In genomic region chr1:17540255-17541001, GRCh38 we compare ENCODE assay signal across 8 cellular contexts. TPM values are rescaled to one million over a fixed set of nuclear protein-coding genes. Genes with fewer than 3 reads are reported as not detected.
A peak's percentile ranks its signal among the peaks of the same experiment; 100 is the strongest.
DNase-seq lines count a peak whose midpoint lies in the region; ATAC-seq, FAIRE-seq and TF ChIP-seq lines count a peak whose summit lies in the region.

No MANE protein-coding gene starts in this region.

- H3K27me3 ChIP-seq in MG63 (no peaks in the 10 kb centered on the region), HepG2 (ENCODE audit: control insufficient read depth in 1 of 2, insufficient read depth in 2 of 2, low read length in 2 of 2) (peaks cover 1 to 15% of the 10 kb centered on the region in 2 experiments; a peak in 2 of 5 replicates), tibial artery (no peaks in the 10 kb centered on the region)

- ATAC-seq in HepG2 (peak; percentile 14; the same call in 1 of the 3 replicates), GM21717 (IDR thresholded peaks at IDR 0.05; ENCODE audit: unreplicated experiment) (no peak)

- in situ Hi-C loops in ACHN (cut with HindIII; ENCODE audit: low pct_ligation_motif_present, low pct_unique_long_range_greater_than_20kb, low sequenced_read_pairs), result no loop called here
- in situ Hi-C loops in HepG2 (cut with HindIII; ENCODE audit: extremely low pct_ligation_motif_present, low pct_unique_long_range_greater_than_20kb), result no loop called here

- no peak for TF ChIP-seq RAD21 in HepG2 (CRISPR knock-in tag; IDR thresholded peaks at IDR 0.05)

- no TSS peak for BruUV-seq in HepG2 (replicated peaks; lab: Mats Ljungman, UMichigan)

- H3K9me3 ChIP-seq in MG63 (no peaks in the 10 kb centered on the region), HepG2 (ENCODE audit: low read length) (no peaks in the 10 kb centered on the region), tibial artery (no peaks in the 10 kb centered on the region)

- H3K4me2 ChIP-seq in HepG2 (ENCODE audit: low read depth, low read length), result peak overlapping the region; percentile 98

- peak overlapping the region; percentile 83 for H3K9ac ChIP-seq in HepG2 (ENCODE audit: insufficient read depth, low read depth, low read length)

- POLR2A ChIA-PET in HepG2 (lab: Yijun Ruan, JAX), result interaction anchor here (0.9 to 2.8 kb wide), 4 partner anchors 12 to 51 kb away, joined by 3 to 9 read pairs (median 5); no protein-coding TSS in a partner anchor

- TF ChIP-seq EP300 in HepG2 (IDR thresholded peaks at IDR 0.05; ENCODE audit: low read depth in 2 of 2, low read length in 2 of 2) (no peak), HepG2 (CRISPR knock-in tag; IDR thresholded peaks at IDR 0.05; ENCODE audit: borderline replicate concordance) (no peak)

- 5% methylated on average over 6 of the region's 26 CpGs for WGBS in HepG2 (ENCODE audit: low lambda C conversion rate)

- peaks cover 3% of the 10 kb centered on the region for H3K79me2 ChIP-seq in HepG2 (ENCODE audit: insufficient read depth, low read length)

- H3K27ac ChIP-seq in HepG2 (ENCODE audit: extremely low read length, insufficient read depth, low read length), result no peak overlapping the region
- peak overlapping the region; percentile 100 for H3K27ac ChIP-seq in tibial artery

- H3K36me3 ChIP-seq in MG63, result no peaks in the 10 kb centered on the region
- H3K36me3 ChIP-seq in HepG2 (replicated peaks in 1 of 2; ENCODE audit: control insufficient read depth in 1 of 2, insufficient read depth in 2 of 2, low read length in 2 of 2), result no peaks in the 10 kb centered on the region
- no peaks in the 10 kb centered on the region for H3K36me3 ChIP-seq in tibial artery

- DNase-seq in ACHN (peak; percentile 38), MG63 (peak; percentile 71), cerebellar cortex (ENCODE audit: low spot score) (peak; percentile 96), HepG2 (ENCODE audit: low spot score) (no peak), tibial artery (peak; percentile 72 to 90), SW480 (ENCODE audit: low spot score) (no peak), middle frontal gyrus (ENCODE audit: extremely low spot score, low spot score) (no peak)

- no peak for TF ChIP-seq POLR2A in HepG2 (IDR thresholded peaks at IDR 0.05; ENCODE audit: insufficient read depth in 1 of 2, low read depth in 2 of 2, low read length in 2 of 2)

- TF ChIP-seq CTCF in HepG2 (CRISPR knock-in tag; IDR thresholded peaks at IDR 0.05), result no peak
- no peak for TF ChIP-seq CTCF in tibial artery (IDR thresholded peaks at IDR 0.05)

- no peak overlapping the region for H2AFZ ChIP-seq in HepG2 (ENCODE audit: low read length)

- H3K4me3 ChIP-seq in MG63 (peak overlapping the region; percentile 79), HepG2 (replicated peaks in 1 of 3; ENCODE audit: insufficient read depth in 1 of 3, low read depth in 2 of 3, low read length in 3 of 3) (peak overlapping the region; percentile 75 to 86 (median 85)), tibial artery (peak overlapping the region; percentile 97 to 99)

- peaks cover 49% of the 10 kb centered on the region for H3K4me1 ChIP-seq in HepG2 (ENCODE audit: insufficient read depth, low read length)
- peaks cover 0 to 69% (median 57%) of the 10 kb centered on the region in 4 donors for H3K4me1 ChIP-seq in tibial artery

- no peak for FAIRE-seq in HepG2 (lab: Jason Lieb, UNC)

- intact Hi-C loops in HepG2 (cut with micrococcal nuclease; ENCODE audit: unreplicated experiment), result no loop called here
- intact Hi-C loops in tibial artery (cut with DNase I; ENCODE audit: low total_unique reads), result no loop called here

- CTCF ChIA-PET in HepG2 (lab: Yijun Ruan, JAX; ENCODE audit: low intra/inter-chr PET ratio, low total read pairs), result no interaction called here

- no peaks in the 10 kb centered on the region for H4K20me1 ChIP-seq in HepG2 (ENCODE audit: insufficient read depth, low read length)

TF ChIP-seq in HepG2, 621 proteins besides CTCF, POLR2A, EP300 and RAD21 (continues in another document):
- no peak for TF ChIP-seq ZXDC (CRISPR knock-in tag; IDR thresholded peaks at IDR 0.05)
- TF ChIP-seq ARID4A (CRISPR knock-in tag; IDR thresholded peaks at IDR 0.05; ENCODE audit: borderline replicate concordance), result peak; percentile 21; the same call in 1 of the 2 replicates
- TF ChIP-seq THAP7 (CRISPR knock-in tag; IDR thresholded peaks at IDR 0.05), result 0 out of 2 replicates have a peak, but pooled peaks have one; percentile 28

RNA-seq across cellular contexts. Expression of gene ARHGEF10L, which starts 0.9 kb away (rescaled TPM):
- 7.6 and 15.9 TPM in 2 replicates for total RNA-seq in MG63 (2014; rRNA removed; shearing (Covaris generic); ENCODE audit: low replicate concordance)
- total RNA-seq in HepG2 (2016; rRNA removed; fragmentation: Illumina TruSeq; extraction: Trizol), result 26.2 and 46.5 TPM in 2 replicates
- 13.6 and 14.7 TPM in 2 replicates for total RNA-seq in HepG2 (2016; cell fraction: cytosol; rRNA removed; fragmentation: Illumina TruSeq; extraction: Trizol; ENCODE audit: low read depth)
- 24.8 and 47.9 TPM in 2 replicates for total RNA-seq in HepG2 (2016; cell fraction: insoluble cytoplasmic fraction; rRNA removed; fragmentation: Illumina TruSeq; extraction: Trizol)
- 19.1 and 19.9 TPM in 2 replicates for total RNA-seq in HepG2 (2016; cell fraction: membrane; rRNA removed; fragmentation: Illumina TruSeq; extraction: Trizol)
- 59.8 and 74.6 TPM in 2 replicates for total RNA-seq in HepG2 (2016; cell fraction: nucleus; rRNA removed; fragmentation: Illumina TruSeq; extraction: Trizol)
- 78.3 and 107 TPM in 2 replicates for polyA plus RNA-seq in HepG2 (2011; rRNA removed)
- polyA plus RNA-seq in HepG2 (2011; cell fraction: cytosol; rRNA removed), result 20.2 and 37.0 TPM in 2 replicates
- 844 and 1,154 TPM in 2 replicates for polyA plus RNA-seq in HepG2 (2011; cell fraction: nucleus; rRNA removed)
- polyA plus RNA-seq in HepG2 (2012), result 43.3 and 63.3 TPM in 2 replicates
- 2.2 and 2.8 TPM in 2 replicates for polyA plus RNA-seq in HepG2 (2016; cell fraction: cytosol; fragmentation: Illumina TruSeq; extraction: Trizol; ENCODE audit: low read depth)
- 18.1 and 22.2 TPM in 2 replicates for polyA plus RNA-seq in HepG2 (2016; cell fraction: insoluble cytoplasmic fraction; fragmentation: Illumina TruSeq; extraction: Trizol; ENCODE audit: low read depth)
- 4.7 and 5.9 TPM in 2 replicates for polyA plus RNA-seq in HepG2 (2016; cell fraction: membrane; fragmentation: Illumina TruSeq; extraction: Trizol; ENCODE audit: low read depth)
- 127 and 131 TPM in 2 replicates for polyA plus RNA-seq in HepG2 (2016; cell fraction: nucleus; fragmentation: Illumina TruSeq; extraction: Trizol; ENCODE audit: insufficient read depth, low read depth)
- 15.7 and 166 TPM in 2 replicates for polyA minus RNA-seq in HepG2 (2011; rRNA and poly(A)+ RNA removed; ENCODE audit: low replicate concordance)
- 36.6 and 43.4 TPM in 2 replicates for polyA minus RNA-seq in HepG2 (2011; cell fraction: cytosol; rRNA and poly(A)+ RNA removed)
- polyA minus RNA-seq in HepG2 (2011; cell fraction: nucleus; rRNA and poly(A)+ RNA removed), result 147 and 148 TPM in 2 replicates

Comparison
In these comparisons a context has a peak if more than half of its experiments do, and no peak if none do; other contexts are left out.
1. DNase-seq: peak in ACHN (single experiment), MG63 (single experiment), cerebellar cortex (single experiment) and tibial artery (2 of 2); none in HepG2 (single experiment), SW480 (single experiment) and middle frontal gyrus (single experiment).
2. Peak in every context shown above with its lines, with median percentiles within 50 percentile points of each other: H3K4me3 ChIP-seq.